8 cellular contexts compared by ENCODE assay signal in the genomic region with DNA sequence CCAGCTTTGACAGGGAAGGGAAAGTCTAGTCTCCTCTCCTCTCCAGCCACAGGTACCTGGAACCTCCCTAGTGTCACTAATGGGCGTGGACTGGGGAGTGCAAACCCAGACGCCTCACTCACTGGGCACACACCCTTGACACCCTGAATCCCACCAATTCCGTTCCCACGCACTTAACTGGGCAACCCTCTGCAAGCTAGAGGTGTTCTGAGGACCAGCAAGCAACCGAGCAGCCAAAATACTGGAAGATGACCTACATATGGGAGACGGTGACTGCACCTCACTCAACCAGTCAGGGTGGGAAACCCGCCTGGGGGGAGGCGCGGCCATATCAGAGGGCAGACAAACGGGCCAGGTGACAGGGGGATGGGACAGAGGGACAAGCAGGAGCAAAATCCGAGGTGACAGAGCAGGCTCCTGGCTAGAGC.
DNase-seq lines count a peak whose midpoint lies in the region; ATAC-seq and TF ChIP-seq lines count a peak whose summit lies in the region.

No MANE protein-coding gene starts in this region.

- H3K36me3 Mint-ChIP-seq in stimulated activated naive B cell treated with anti-CD40 and anti-IgM and Interleukin-4, amounts not matched to agents 10 μg/mL and 1 μg/mL and 100 μg/mL, for 72 hours = peaks cover 4 to 8% of the 10 kb centered on the region in 2 donors

- no CpG with 5 or more reads among the region's 11 CpGs for WGBS in iPS DF 6.9 (ENCODE audit: insufficient coverage, insufficient read length)

- DNase-seq in HL-60 (ENCODE audit: low read depth in 1 of 2, low spot score in 1 of 2) (no peak), activated T-helper 1 cell treated with Interleukin-2 at 50 U/mL for 16 hours (ENCODE audit: low read depth) (peak; percentile 26), iPS DF 6.9 (ENCODE audit: low read depth, low spot score) (no peak), iPS-NIHi7 (ENCODE audit: extremely low spot score) (no peak), NCI-H2107 (lab: John Stamatoyannopoulos, UW) (no peak), OCI-M1 (lab: John Stamatoyannopoulos, UW) (no peak)
- no peak for DNase-seq in stimulated activated naive B cell treated with anti-CD40 and anti-IgM and Interleukin-4, amounts not matched to agents 10 μg/mL and 1 μg/mL and 100 μg/mL, for 72 hours

- H3K4me3 ChIP-seq in HL-60 (replicated peaks; ENCODE audit: insufficient read depth, low read length) (peak overlapping the region; percentile 93), iPS DF 6.9 (ENCODE audit: low read length) (peak overlapping the region; percentile 83; the same call in 1 of the 2 replicates)

- peak in 1 of 2 donors; percentile 17 for ATAC-seq in stimulated activated naive B cell treated with anti-CD40 and anti-IgM and Interleukin-4, amounts not matched to agents 10 μg/mL and 1 μg/mL and 100 μg/mL, for 72 hours (replicated peaks)
- no peak for ATAC-seq in GM19397 (IDR thresholded peaks at IDR 0.05; ENCODE audit: unreplicated experiment)

- peaks cover 34 to 38% of the 10 kb centered on the region in 2 donors for H3K4me1 Mint-ChIP-seq in stimulated activated naive B cell treated with anti-CD40 and anti-IgM and Interleukin-4, amounts not matched to agents 10 μg/mL and 1 μg/mL and 100 μg/mL, for 72 hours

- no peaks in the 10 kb centered on the region for H3K27me3 Mint-ChIP-seq in stimulated activated naive B cell treated with anti-CD40 and anti-IgM and Interleukin-4, amounts not matched to agents 10 μg/mL and 1 μg/mL and 100 μg/mL, for 72 hours

- no peak for TF ChIP-seq CTCF in HL-60 (IDR thresholded peaks at IDR 0.05; ENCODE audit: insufficient read depth, low read length)

- H3K36me3 ChIP-seq in iPS DF 6.9 (ENCODE audit: control insufficient read depth, insufficient read depth, low read length) = no peaks in the 10 kb centered on the region

- H3K9me3 Mint-ChIP-seq in stimulated activated naive B cell treated with anti-CD40 and anti-IgM and Interleukin-4, amounts not matched to agents 10 μg/mL and 1 μg/mL and 100 μg/mL, for 72 hours = no peaks in the 10 kb centered on the region

- H3K27ac ChIP-seq in HL-60 (replicated peaks) (peak overlapping the region; percentile 77), iPS DF 6.9 (ENCODE audit: low read length) (no peak overlapping the region)

- H3K27me3 ChIP-seq in HL-60 (ENCODE audit: insufficient read depth, poor library complexity, severe bottlenecking) (no peaks in the 10 kb centered on the region), iPS DF 6.9 (ENCODE audit: control insufficient read depth, insufficient read depth, low read length) (no peaks in the 10 kb centered on the region)

- H3K4me3 Mint-ChIP-seq in stimulated activated naive B cell treated with anti-CD40 and anti-IgM and Interleukin-4, amounts not matched to agents 10 μg/mL and 1 μg/mL and 100 μg/mL, for 72 hours = peak overlapping the region; percentile 95 to 98

- peaks cover 1% of the 10 kb centered on the region; the same call in 1 of the 2 replicates for H3K4me1 ChIP-seq in iPS DF 6.9 (ENCODE audit: control insufficient read depth, insufficient read depth, low read length)

- H3K9me3 ChIP-seq in iPS DF 6.9 (ENCODE audit: control insufficient read depth, insufficient read depth, low read length) = no peaks in the 10 kb centered on the region

- H3K27ac Mint-ChIP-seq in stimulated activated naive B cell treated with anti-CD40 and anti-IgM and Interleukin-4, amounts not matched to agents 10 μg/mL and 1 μg/mL and 100 μg/mL, for 72 hours = peak overlapping the region; percentile 92
